ENCODE assay signal across 13 cellular contexts in genomic region chr3:19688767-19689166, GRCh38.
A peak's percentile ranks its signal among the peaks of the same experiment; 100 is the strongest.
DNase-seq lines count a peak whose midpoint lies in the region; ATAC-seq and TF ChIP-seq lines count a peak whose summit lies in the region.
"Had no signal": no experiment of that assay in that cellular context is flagged by ENCODE, and none has a peak within 500 bp of the region (broad histone marks: within the 10 kb centered on the region; RNA-seq: fewer than 3 reads in every experiment).

No MANE protein-coding gene starts in this region.

- H3K36me3 ChIP-seq in PC-9 (ENCODE audit: low read depth) = no peaks in the 10 kb centered on the region
- H3K36me3 ChIP-seq: stomach had no signal

- no peaks in the 10 kb centered on the region for H3K9me3 ChIP-seq in PC-9 (ENCODE audit: insufficient read depth, low read depth)

- intact Hi-C loops in PC-9 (cut with micrococcal nuclease; ENCODE audit: unreplicated experiment) = no loop called here

- no peak overlapping the region for H3K27ac ChIP-seq in PC-9
- H3K27ac ChIP-seq: foreskin keratinocyte, stomach had no signal

- H3K9me2 ChIP-seq in PC-9 (ENCODE audit: insufficient read depth) = no peaks in the 10 kb centered on the region

- no TSS peak for BruUV-seq in PC-9 (replicated peaks; lab: Mats Ljungman, UMichigan)

- DNase-seq in DMS53 (lab: John Stamatoyannopoulos, UW) = peak; percentile 2
- no peak for DNase-seq in DMS53 treated with DMSO at 0.1 percent for 48 hours (lab: John Stamatoyannopoulos, UW; ENCODE audit: unreplicated experiment)
- peak in 1 of 2 experiments; percentile 35 for DNase-seq in PC-9
- DNase-seq in SHP77 treated with DMSO at 0.1 percent for 48 hours (lab: John Stamatoyannopoulos, UW) = no peak
- DNase-seq in cerebellar cortex (ENCODE audit: low spot score) = no peak
- no peak for DNase-seq in A172 (ENCODE audit: low spot score)
- DNase-seq: activated CD8-positive, alpha-beta memory T cell treated with anti-CD3 and anti-CD28 coated beads, Interleukin-2, amount 50 U/mL, for 48 hours; foreskin keratinocyte; MV-4-11; stomach had no signal

- no peak overlapping the region for H3K4me2 ChIP-seq in PC-9

- CTCF ChIA-PET in PC-9 (lab: Charles Lee) = no interaction called here

- peak; percentile 51; the same call in 1 of the 2 replicates for TF ChIP-seq CTCF in PC-9 (conservative IDR thresholded peaks at IDR 0.05)

- no peaks in the 10 kb centered on the region for H3K27me3 ChIP-seq in PC-9 (ENCODE audit: insufficient read depth, low read depth)
- H3K27me3 ChIP-seq: foreskin keratinocyte, stomach had no signal

- H3K79me2 ChIP-seq in PC-9 (ENCODE audit: low read depth) = no peaks in the 10 kb centered on the region

- H2AFZ ChIP-seq in PC-9 = no peak overlapping the region

- POLR2A ChIA-PET in PC-9 (lab: Charles Lee; ENCODE audit: unreplicated experiment) = no interaction called here

- ATAC-seq in HG03342 (IDR thresholded peaks at IDR 0.05; ENCODE audit: unreplicated experiment) (peak; percentile 59), GM21360 (IDR thresholded peaks at IDR 0.05; ENCODE audit: unreplicated experiment) (no peak)
- ATAC-seq: activated naive CD4-positive, alpha-beta T cell treated with anti-CD3 and anti-CD28 coated beads, Interleukin-2, amount 50 U/mL, for 72 hours; foreskin keratinocyte had no signal

- no peaks in the 10 kb centered on the region for H3F3A ChIP-seq in PC-9 (ENCODE audit: insufficient read depth, low read depth)

- no peak overlapping the region for H3K4me3 ChIP-seq in PC-9
- H3K4me3 ChIP-seq: stomach had no signal

- no peaks in the 10 kb centered on the region for H3K4me1 ChIP-seq in PC-9 (replicated peaks; ENCODE audit: insufficient read depth)
- H3K4me1 ChIP-seq: foreskin keratinocyte, stomach had no signal

- H4K20me1 ChIP-seq in PC-9 (ENCODE audit: insufficient read depth) = no peaks in the 10 kb centered on the region
